35 cellular contexts compared by ENCODE assay signal in the genomic region with DNA sequence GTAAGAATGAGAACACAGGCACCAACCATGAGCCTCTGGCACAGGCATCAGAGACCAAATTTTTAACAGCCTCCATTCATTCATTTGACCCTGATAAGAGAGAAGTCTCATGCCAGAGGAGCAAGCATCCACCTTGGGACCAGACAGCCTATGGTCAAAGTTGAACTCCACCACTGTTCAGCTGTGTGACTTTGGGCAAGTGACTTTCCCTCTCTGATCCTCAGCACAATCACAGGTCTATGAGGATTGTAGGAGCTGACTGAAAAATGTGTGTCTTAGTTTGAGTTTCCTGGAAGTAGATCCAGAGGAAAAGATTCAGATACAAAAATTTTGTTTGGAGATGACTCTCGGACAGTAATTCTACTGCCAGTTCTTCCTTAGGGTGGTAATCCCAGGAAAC.
"Had no signal": no experiment of that assay in that cellular context is flagged by ENCODE, and none has a peak within 500 bp of the region (broad histone marks: within the 10 kb centered on the region; RNA-seq: fewer than 3 reads in every experiment).

No MANE protein-coding gene starts in this region.

- H3K27me3 ChIP-seq: MG63 had no signal

- DNase-seq: Karpas-422, Kasumi-1, MG63, MM.1S, MV-4-11, NCI-H1048, NCI-H1092, NCI-H1092 treated with DMSO at 0.1 percent for 48 hours, NCI-H1105, NCI-H1105 treated with DMSO at 0.1 percent for 48 hours, NCI-H1417, NCI-H1417 treated with DMSO at 0.1 percent for 48 hours, NCI-H1436, NCI-H1436 treated with DMSO at 0.1 percent for 48 hours, NCI-H146, NCI-H1694, NCI-H1694 treated with DMSO at 0.1 percent for 48 hours, NCI-H187, NCI-H187 treated with DMSO at 0.1 percent for 48 hours, NCI-H1930, NCI-H2029, NCI-H2029 treated with DMSO at 0.1 percent for 48 hours, NCI-H2081, NCI-H2081 treated with DMSO at 0.1 percent for 48 hours, NCI-H2107, NCI-H2171, NCI-H2171 treated with DMSO at 0.1 percent for 48 hours, NCI-H2227 treated with DMSO at 0.1 percent for 48 hours, NCI-H226, NCI-H345, NCI-H446, NCI-H446 treated with DMSO at 0.1 percent for 48 hours, NCI-H510A, NCI-H510A treated with DMSO at 0.1 percent for 48 hours, NCI-H524 had no signal

- H3K4me3 ChIP-seq: MG63 had no signal

- H3K36me3 ChIP-seq: MG63 had no signal

- H3K9me3 ChIP-seq: MG63 had no signal
